Comparison of ENCODE assay signal across 10 cellular contexts in genomic region chr14:99821519-99822165, GRCh38. TPM values are rescaled to one million over a fixed set of nuclear protein-coding genes. Genes with fewer than 3 reads are reported as not detected.
DNase-seq lines count a peak whose midpoint lies in the region; ATAC-seq, FAIRE-seq and TF ChIP-seq lines count a peak whose summit lies in the region.
"Had no signal": no experiment of that assay in that cellular context is flagged by ENCODE, and none has a peak within 500 bp of the region (broad histone marks: within the 10 kb centered on the region; RNA-seq: fewer than 3 reads in every experiment).

No MANE protein-coding gene starts in this region.

- no peak for FAIRE-seq in HepG2 (lab: Jason Lieb, UNC)
- FAIRE-seq: frontal cortex had no signal

- DNase-seq in DMS 273 (lab: John Stamatoyannopoulos, UW; ENCODE audit: unreplicated experiment), result peak; percentile 19
- no peak for DNase-seq in DMS 273 treated with DMSO at 0.1 percent for 48 hours (lab: John Stamatoyannopoulos, UW)
- DNase-seq in NCI-H2107 (lab: John Stamatoyannopoulos, UW), result peak; percentile 87
- peak; percentile 78 for DNase-seq in brain microvascular endothelial cell
- peak; percentile 53 for DNase-seq in renal cortical epithelial cell (ENCODE audit: low read depth)
- no peak for DNase-seq in GOT3 (lab: John Stamatoyannopoulos, UW)
- DNase-seq in HepG2 (ENCODE audit: low spot score), result no peak
- DNase-seq in HPDE6-E6E7 (ENCODE audit: extremely low spot score), result no peak

- no peak for TF ChIP-seq RAD21 in HepG2 (CRISPR knock-in tag; IDR thresholded peaks at IDR 0.05)

- H3K4me3 ChIP-seq in brain microvascular endothelial cell (ENCODE audit: low read depth, low read length), result no peak overlapping the region
- H3K4me3 ChIP-seq in HepG2 (replicated peaks in 1 of 3; ENCODE audit: insufficient read depth in 1 of 3, low read depth in 2 of 3, low read length in 3 of 3), result no peak overlapping the region

- H3K4me1 ChIP-seq in HepG2 (ENCODE audit: insufficient read depth, low read length), result no peaks in the 10 kb centered on the region

- H2AFZ ChIP-seq in HepG2 (ENCODE audit: low read length), result no peak overlapping the region

- intact Hi-C loops in HepG2 (cut with micrococcal nuclease; ENCODE audit: unreplicated experiment), result no loop called here

- no peaks in the 10 kb centered on the region for H3K9me3 ChIP-seq in HepG2 (ENCODE audit: low read length)

- in situ Hi-C loops in brain microvascular endothelial cell (cut with HindIII; ENCODE audit: low pct_ligation_motif_present, low sequenced_read_pairs), result no loop called here
- in situ Hi-C loops in HepG2 (cut with HindIII; ENCODE audit: extremely low pct_ligation_motif_present, low pct_unique_long_range_greater_than_20kb), result no loop called here

- BruUV-seq in HepG2 (replicated peaks; lab: Mats Ljungman, UMichigan), result no TSS peak

- TF ChIP-seq EP300 in HepG2 (IDR thresholded peaks at IDR 0.05; ENCODE audit: low read depth in 2 of 2, low read length in 2 of 2) (no peak), HepG2 (CRISPR knock-in tag; IDR thresholded peaks at IDR 0.05; ENCODE audit: borderline replicate concordance) (no peak)

- no peak overlapping the region for H3K4me2 ChIP-seq in HepG2 (ENCODE audit: low read depth, low read length)

- no peaks in the 10 kb centered on the region for H3K27me3 ChIP-seq in brain microvascular endothelial cell (replicated peaks)
- H3K27me3 ChIP-seq in HepG2 (ENCODE audit: control insufficient read depth in 1 of 2, insufficient read depth in 2 of 2, low read length in 2 of 2), result no peaks in the 10 kb centered on the region

- ATAC-seq in HepG2, result no peak

- H3K9ac ChIP-seq in HepG2 (ENCODE audit: insufficient read depth, low read depth, low read length), result no peak overlapping the region

- no peaks in the 10 kb centered on the region for H3K36me3 ChIP-seq in brain microvascular endothelial cell (replicated peaks)
- H3K36me3 ChIP-seq in HepG2 (replicated peaks in 1 of 2; ENCODE audit: control insufficient read depth in 1 of 2, insufficient read depth in 2 of 2, low read length in 2 of 2), result no peaks in the 10 kb centered on the region

- H3K79me2 ChIP-seq in HepG2 (ENCODE audit: insufficient read depth, low read length), result no peaks in the 10 kb centered on the region

- no peak overlapping the region for H3K27ac ChIP-seq in brain microvascular endothelial cell
- H3K27ac ChIP-seq in HepG2 (ENCODE audit: extremely low read length, insufficient read depth, low read length), result no peak overlapping the region
- H3K27ac ChIP-seq: 22Rv1 had no signal

- POLR2A ChIA-PET in HepG2 (lab: Yijun Ruan, JAX), result no interaction called here

- no peak for TF ChIP-seq CTCF in brain microvascular endothelial cell (IDR thresholded peaks at IDR 0.05; ENCODE audit: low read depth, low read length, missing control alignments)
- TF ChIP-seq CTCF in HepG2 (CRISPR knock-in tag; IDR thresholded peaks at IDR 0.05), result no peak

- 57% methylated on average over 7 of the region's 7 CpGs for WGBS in HepG2 (ENCODE audit: low lambda C conversion rate)

- no peaks in the 10 kb centered on the region for H4K20me1 ChIP-seq in HepG2 (ENCODE audit: insufficient read depth, low read length)

- TF ChIP-seq POLR2A in HepG2 (IDR thresholded peaks at IDR 0.05; ENCODE audit: insufficient read depth in 1 of 2, low read depth in 2 of 2, low read length in 2 of 2), result no peak

- CTCF ChIA-PET in HepG2 (lab: Yijun Ruan, JAX; ENCODE audit: low intra/inter-chr PET ratio, low total read pairs), result no interaction called here

TF ChIP-seq in HepG2, 621 proteins besides CTCF, POLR2A, EP300 and RAD21 (continues in another document):
- no peak for TF ChIP-seq AFF4 (CRISPR knock-in tag; IDR thresholded peaks at IDR 0.05)
- TF ChIP-seq NKX3-1 (CRISPR knock-in tag; IDR thresholded peaks at IDR 0.05), result no peak
- no peak for TF ChIP-seq POLR2AphosphoS2 (IDR thresholded peaks at IDR 0.05; ENCODE audit: low read depth, low read length)
- no peak for TF ChIP-seq SETDB1 (CRISPR knock-in tag; IDR thresholded peaks at IDR 0.05; ENCODE audit: borderline replicate concordance)
- no peak for TF ChIP-seq CREB3 (CRISPR knock-in tag; IDR thresholded peaks at IDR 0.05)
- no peak for TF ChIP-seq EED (CRISPR knock-in tag; IDR thresholded peaks at IDR 0.05)
- no peak for TF ChIP-seq SOX6 (IDR thresholded peaks at IDR 0.05)
- no peak for TF ChIP-seq SOX6 (CRISPR knock-in tag; IDR thresholded peaks at IDR 0.05)
- TF ChIP-seq NFIB (CRISPR knock-in tag; IDR thresholded peaks at IDR 0.05; ENCODE audit: borderline replicate concordance), result no peak
- no peak for TF ChIP-seq ZBTB42 (CRISPR knock-in tag; IDR thresholded peaks at IDR 0.05)
- no peak for TF ChIP-seq MIER2 (CRISPR knock-in tag; IDR thresholded peaks at IDR 0.05)
- no peak for TF ChIP-seq SMARCE1 (IDR thresholded peaks at IDR 0.05; ENCODE audit: borderline replicate concordance)
- no peak for TF ChIP-seq ZNF253 (CRISPR knock-in tag; IDR thresholded peaks at IDR 0.05; ENCODE audit: borderline replicate concordance)
- TF ChIP-seq ZNF761 (CRISPR knock-in tag; conservative IDR thresholded peaks at IDR 0.05), result no peak
- no peak for TF ChIP-seq SIN3B (IDR thresholded peaks at IDR 0.05; ENCODE audit: low read length)

RNA-seq across cellular contexts. Expression of gene EML1, which starts 28.4 kb away (rescaled TPM):
- total RNA-seq in renal cortical epithelial cell (69.3 and 130 TPM in 2 replicates), HepG2 (2016; rRNA removed; fragmentation: Illumina TruSeq; extraction: Trizol) (1.3 and 1.7 TPM in 2 replicates)
- 2.3 and 2.6 TPM in 2 replicates for total RNA-seq in HepG2 (2016; cell fraction: cytosol; rRNA removed; fragmentation: Illumina TruSeq; extraction: Trizol; ENCODE audit: low read depth)
- 1.7 TPM in 2 replicates for total RNA-seq in HepG2 (2016; cell fraction: insoluble cytoplasmic fraction; rRNA removed; fragmentation: Illumina TruSeq; extraction: Trizol)
- 1.5 and 1.9 TPM in 2 replicates for total RNA-seq in HepG2 (2016; cell fraction: membrane; rRNA removed; fragmentation: Illumina TruSeq; extraction: Trizol)
- total RNA-seq in HepG2 (2016; cell fraction: nucleus; rRNA removed; fragmentation: Illumina TruSeq; extraction: Trizol), result 1.7 and 2.5 TPM in 2 replicates
- polyA plus RNA-seq in HepG2 (2011; rRNA removed), result 0.25 and 0.59 TPM in 2 replicates
- polyA plus RNA-seq in HepG2 (2011; cell fraction: cytosol; rRNA removed), result 0.18 and 0.24 TPM in 2 replicates
- 0.43 and 0.68 TPM in 2 replicates for polyA plus RNA-seq in HepG2 (2011; cell fraction: nucleus; rRNA removed)
- polyA plus RNA-seq in HepG2 (2012), result 0.44 and 0.72 TPM in 2 replicates
- polyA plus RNA-seq in HepG2 (2016; cell fraction: cytosol; fragmentation: Illumina TruSeq; extraction: Trizol; ENCODE audit: low read depth), result 1.4 and 2.2 TPM in 2 replicates
- polyA plus RNA-seq in HepG2 (2016; cell fraction: insoluble cytoplasmic fraction; fragmentation: Illumina TruSeq; extraction: Trizol; ENCODE audit: low read depth), result 1.0 and 1.2 TPM in 2 replicates
- polyA plus RNA-seq in HepG2 (2016; cell fraction: membrane; fragmentation: Illumina TruSeq; extraction: Trizol; ENCODE audit: low read depth), result 1.9 and 2.0 TPM in 2 replicates
- 1.3 and 1.7 TPM in 2 replicates for polyA plus RNA-seq in HepG2 (2016; cell fraction: nucleus; fragmentation: Illumina TruSeq; extraction: Trizol; ENCODE audit: insufficient read depth, low read depth)
- polyA minus RNA-seq in HepG2 (2011; rRNA and poly(A)+ RNA removed; ENCODE audit: low replicate concordance), result 1.0 and 40.3 TPM in 2 replicates
- 0.44 and 0.49 TPM in 2 replicates for polyA minus RNA-seq in HepG2 (2011; cell fraction: cytosol; rRNA and poly(A)+ RNA removed)
- polyA minus RNA-seq in HepG2 (2011; cell fraction: nucleus; rRNA and poly(A)+ RNA removed), result 0.90 and 1.6 TPM in 2 replicates

Comparison
In these comparisons a context has a peak if more than half of its experiments do, and no peak if none do; other contexts are left out.
1. DNase-seq: peak in DMS 273 (single experiment), NCI-H2107 (single experiment), brain microvascular endothelial cell (single experiment) and renal cortical epithelial cell (single experiment); none in DMS 273 treated with DMSO at 0.1 percent for 48 hours (single experiment), GOT3 (single experiment), HepG2 (single experiment) and HPDE6-E6E7 (single experiment).
2. RNA of gene EML1, which starts 28.4 kb away (total RNA-seq): 69.3 to 130 TPM in renal cortical epithelial cell; 1.3 to 2.6 TPM in HepG2; every median in the first group is over 10 times any median in the second.